ENCODE assay signal across 1 cellular context in the genomic region with DNA sequence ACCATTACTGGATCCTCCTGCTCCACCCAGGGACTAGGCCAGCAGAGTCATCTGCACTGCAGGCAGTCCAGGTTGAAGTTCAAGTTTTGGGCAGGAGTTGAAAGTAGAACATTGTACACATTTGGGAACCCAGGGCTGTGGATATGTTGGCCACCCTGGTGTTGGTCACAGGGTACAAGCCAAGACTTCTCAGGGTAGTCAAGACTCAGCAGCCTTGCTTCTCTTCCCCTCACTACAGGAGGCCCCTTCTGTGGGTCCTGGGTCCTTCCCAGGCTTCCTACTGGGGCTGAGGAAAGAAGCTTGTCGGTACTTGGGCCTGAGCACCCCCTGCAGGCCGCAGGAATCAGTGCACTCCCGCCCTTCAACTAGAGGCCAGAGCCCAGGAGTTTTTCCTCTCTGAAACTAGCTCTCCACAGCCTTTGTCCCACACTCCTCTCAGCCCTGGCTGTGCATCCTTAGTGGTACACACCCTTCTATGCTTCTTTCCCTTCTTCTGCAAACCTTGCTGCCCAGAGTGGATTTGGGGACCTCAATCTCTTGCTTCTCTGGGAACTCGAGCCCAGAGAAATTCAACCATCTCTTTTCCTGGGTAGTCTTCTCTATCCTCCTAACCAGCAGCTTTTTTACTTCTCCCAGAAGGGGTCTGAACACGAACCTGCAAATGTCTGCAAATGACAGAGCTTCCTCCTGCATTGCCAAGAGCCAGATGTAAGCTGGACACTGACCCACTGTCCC.
TF ChIP-seq lines count a peak whose summit lies in the region.

No MANE protein-coding gene starts in this region.

TF ChIP-seq in SK-N-SH, 30 proteins besides CTCF, POLR2A, EP300 and RAD21 (continued from another document):
- TF ChIP-seq, protein P1, sequence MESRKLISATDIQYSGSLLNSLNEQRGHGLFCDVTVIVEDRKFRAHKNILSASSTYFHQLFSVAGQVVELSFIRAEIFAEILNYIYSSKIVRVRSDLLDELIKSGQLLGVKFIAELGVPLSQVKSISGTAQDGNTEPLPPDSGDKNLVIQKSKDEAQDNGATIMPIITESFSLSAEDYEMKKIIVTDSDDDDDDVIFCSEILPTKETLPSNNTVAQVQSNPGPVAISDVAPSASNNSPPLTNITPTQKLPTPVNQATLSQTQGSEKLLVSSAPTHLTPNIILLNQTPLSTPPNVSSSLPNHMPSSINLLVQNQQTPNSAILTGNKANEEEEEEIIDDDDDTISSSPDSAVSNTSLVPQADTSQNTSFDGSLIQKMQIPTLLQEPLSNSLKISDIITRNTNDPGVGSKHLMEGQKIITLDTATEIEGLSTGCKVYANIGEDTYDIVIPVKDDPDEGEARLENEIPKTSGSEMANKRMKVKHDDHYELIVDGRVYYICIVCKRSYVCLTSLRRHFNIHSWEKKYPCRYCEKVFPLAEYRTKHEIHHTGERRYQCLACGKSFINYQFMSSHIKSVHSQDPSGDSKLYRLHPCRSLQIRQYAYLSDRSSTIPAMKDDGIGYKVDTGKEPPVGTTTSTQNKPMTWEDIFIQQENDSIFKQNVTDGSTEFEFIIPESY (IDR thresholded peaks at IDR 0.05; ENCODE audit: borderline replicate concordance, low read depth) = no peak
TF ChIP-seq in SK-N-SH: peak in this region for 1.
